ENCODE assay signal across 17 cellular contexts in the genomic region with DNA sequence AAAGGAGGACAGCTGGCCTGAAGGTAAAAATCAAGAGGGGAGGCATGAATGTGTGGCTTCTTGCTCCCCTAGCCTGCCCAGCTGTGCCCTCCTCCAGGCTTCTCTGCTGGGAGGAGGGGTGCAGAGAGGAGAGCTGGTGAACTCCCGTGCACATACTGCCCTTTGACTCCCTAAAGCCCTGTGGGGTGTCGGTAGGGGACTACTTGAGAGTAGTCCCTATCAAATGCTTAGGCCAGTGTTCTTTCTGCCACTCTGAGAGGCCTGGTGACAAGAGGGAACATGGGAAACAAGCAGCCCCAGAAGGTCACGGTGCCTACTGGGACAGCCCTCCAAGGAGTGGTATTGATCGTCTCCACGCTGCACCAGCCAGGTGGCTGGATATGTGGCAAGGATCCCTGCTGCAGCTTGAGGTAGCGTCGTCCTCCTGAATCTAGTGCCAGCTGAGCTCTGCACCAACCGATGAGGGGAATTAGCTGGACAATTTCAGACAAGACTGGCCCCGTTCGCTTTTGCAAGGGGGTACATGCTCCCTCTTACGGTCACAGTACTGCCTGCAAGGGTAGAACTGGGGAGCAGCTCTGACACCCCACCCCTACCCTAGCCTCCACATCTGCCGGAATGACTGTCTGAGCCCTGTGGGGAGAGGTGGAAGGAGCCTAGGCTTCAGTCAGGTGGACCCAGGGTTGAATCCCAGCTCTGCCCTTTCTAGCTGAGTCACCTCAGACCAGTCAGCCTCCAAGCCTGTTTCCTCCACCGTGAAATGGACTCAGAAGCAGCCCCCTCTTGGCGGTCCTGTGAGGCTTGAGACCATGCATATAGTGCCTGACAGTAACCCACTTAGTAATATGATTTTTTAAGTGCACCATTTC. TPM values are rescaled to one million over a fixed set of nuclear protein-coding genes. Genes with fewer than 3 reads are reported as not detected.
A peak's percentile ranks its signal among the peaks of the same experiment; 100 is the strongest.
DNase-seq lines count a peak whose midpoint lies in the region; ATAC-seq, FAIRE-seq and TF ChIP-seq lines count a peak whose summit lies in the region.
"Had no signal": no experiment of that assay in that cellular context is flagged by ENCODE, and none has a peak within 500 bp of the region (broad histone marks: within the 10 kb centered on the region; RNA-seq: fewer than 3 reads in every experiment).

No MANE protein-coding gene starts in this region.

- H2BK12ac ChIP-seq in neuronal stem cell (ENCODE audit: low read length), result no peak overlapping the region

- ATAC-seq in upper lobe of left lung (ENCODE audit: low FRiP score in 2 of 2) (no peak), HG03469 (IDR thresholded peaks at IDR 0.05; ENCODE audit: unreplicated experiment) (no peak)

- H2BK120ac ChIP-seq in neuronal stem cell (ENCODE audit: low read depth, low read length), result no peak overlapping the region

- TF ChIP-seq EP300 in upper lobe of left lung (IDR thresholded peaks at IDR 0.05), result no peak

- intact Hi-C loops in ascending aorta (cut with DNase I), result loop anchor here (10.0 kb wide), 1 partner anchor 680 kb away; no protein-coding TSS in a partner anchor
- intact Hi-C loops in endothelial cell of umbilical vein (cut with micrococcal nuclease), result loop anchor here (1.0 kb wide), 1 partner anchor 27 kb away; no protein-coding TSS in a partner anchor

- H4K8ac ChIP-seq in neuronal stem cell (ENCODE audit: low read depth, low read length), result no peak overlapping the region

- BruUV-seq in endothelial cell of umbilical vein (replicated peaks; lab: Mats Ljungman, UMichigan), result no TSS peak

- no peak overlapping the region for H3K14ac ChIP-seq in neuronal stem cell (ENCODE audit: low read length)

- no peak overlapping the region for H4K91ac ChIP-seq in neuronal stem cell (ENCODE audit: low read depth, low read length, poor library complexity)

- H3K79me2 ChIP-seq in endothelial cell of umbilical vein (ENCODE audit: control insufficient read depth, insufficient read depth, low read length), result no peaks in the 10 kb centered on the region

- dilution Hi-C loops in endothelial cell of umbilical vein (cut with MboI; ENCODE audit: extremely low pct_ligation_motif_present, low sequenced_read_pairs), result no loop called here

- H2AFZ ChIP-seq in endothelial cell of umbilical vein (ENCODE audit: low read depth, low read length) (no peak overlapping the region), neuronal stem cell (ENCODE audit: low read length) (no peak overlapping the region)

- no CpG with 5 or more reads among the region's 14 CpGs for WGBS in neuronal stem cell (ENCODE audit: extremely low coverage in 2 of 2, insufficient read length in 2 of 2, insufficient replicate concordance in 1 of 2), 2 donors
- 84 to 89% methylated on average over 13 to 14 of the region's 14 CpGs for WGBS in upper lobe of left lung, 2 donors

- H3K27ac ChIP-seq in ascending aorta (peak overlapping the region; percentile 99), endothelial cell of umbilical vein (ENCODE audit: insufficient read depth, low read depth, low read length) (peak overlapping the region; percentile 0), neuronal stem cell (replicated peaks; ENCODE audit: low read length) (no peak overlapping the region), upper lobe of left lung (peak overlapping the region in 3 of 4 donors; percentile 65 to 84 (median 81))
- H3K27ac ChIP-seq: HL-60, KMS-11 had no signal

- H3K79me1 ChIP-seq in neuronal stem cell (ENCODE audit: low read depth, low read length), result no peaks in the 10 kb centered on the region

- H3K18ac ChIP-seq in neuronal stem cell (ENCODE audit: low read length), result peak overlapping the region; percentile 83

- H3K23ac ChIP-seq in neuronal stem cell (ENCODE audit: low read depth, low read length, poor library complexity), result no peak overlapping the region

- H3K9ac ChIP-seq in endothelial cell of umbilical vein (replicated peaks; ENCODE audit: extremely low read depth, insufficient read depth, low read length), result no peak overlapping the region
- H3K9ac ChIP-seq in neuronal stem cell (ENCODE audit: low read depth, low read length, poor library complexity), result peak overlapping the region; percentile 40
- H3K9ac ChIP-seq: KMS-11 had no signal

- POLR2A ChIA-PET in endothelial cell of umbilical vein (lab: Charles Lee), result interaction anchor here (1.2 kb wide), 1 partner anchor 17 kb away, joined by 3 read pairs; a partner anchor contains a TSS

- H3K4me3 ChIP-seq in ascending aorta (no peak overlapping the region), endothelial cell of umbilical vein (replicated peaks in 1 of 3; ENCODE audit: insufficient read depth in 1 of 3, low read depth in 1 of 3, low read length in 3 of 3) (no peak overlapping the region), neuronal stem cell (ENCODE audit: low read length in 2 of 2) (no peak overlapping the region), upper lobe of left lung (no peak overlapping the region)

- H3K4ac ChIP-seq in neuronal stem cell (ENCODE audit: low read length), result no peak overlapping the region

- H2BK5ac ChIP-seq in neuronal stem cell (ENCODE audit: low read length), result no peak overlapping the region

- TF ChIP-seq CTCF in ascending aorta (IDR thresholded peaks at IDR 0.05) (no peak), endothelial cell of umbilical vein (IDR thresholded peaks at IDR 0.05; ENCODE audit: extremely low read depth in 1 of 2, insufficient read depth in 1 of 2, low read depth in 1 of 2, low read length in 2 of 2) (no peak), upper lobe of left lung (IDR thresholded peaks at IDR 0.05) (no peak)

- peaks cover 32 to 60% of the 10 kb centered on the region in 2 donors for H3K4me1 ChIP-seq in ascending aorta
- H3K4me1 ChIP-seq in endothelial cell of umbilical vein (ENCODE audit: control insufficient read depth, extremely low read depth, insufficient read depth, low read length), result peaks cover 40% of the 10 kb centered on the region
- H3K4me1 ChIP-seq in neuronal stem cell (ENCODE audit: control insufficient read depth in 2 of 2, insufficient read depth in 1 of 2, low read depth in 1 of 2, low read length in 2 of 2), result peaks cover 17 to 26% of the 10 kb centered on the region in 2 donors
- peaks cover 22 to 25% (median 24%) of the 10 kb centered on the region in 4 donors for H3K4me1 ChIP-seq in upper lobe of left lung

- CTCF ChIA-PET in endothelial cell of umbilical vein (lab: Charles Lee), result interaction anchor here (1.2 to 8.0 kb wide), 7 partner anchors 8 to 36 kb away, joined by 3 to 43 read pairs (median 13); a partner anchor contains a TSS

- DNase-seq in ascending aorta (ENCODE audit: low spot score in 2 of 2) (peak in 1 of 2 donors; percentile 61), endothelial cell of umbilical vein (ENCODE audit: low read depth, low spot score) (peak; percentile 81), neuronal stem cell (ENCODE audit: low spot score) (no peak), upper lobe of left lung (no peak), activated gamma-delta T cell (lab: John Stamatoyannopoulos, UW) (no peak)
- DNase-seq in activated CD4-positive, CD25-positive, alpha-beta regulatory T cell (lab: John Stamatoyannopoulos, UW), result no peak
- DNase-seq: activated CD4-positive, alpha-beta T cell treated with anti-CD3 and anti-CD28 coated beads for 48 hours; activated naive CD4-positive, alpha-beta T cell treated with anti-CD3 and anti-CD28 coated beads, Interleukin-2, amount 10 ng/mL, durations not matched to agents 7 days and 5 days; effector memory CD4-positive, alpha-beta T cell; mammary epithelial cell; NCI-H1105 treated with DMSO at 0.1 percent for 48 hours; NCI-H345; SHP77 had no signal

- H2AK5ac ChIP-seq in neuronal stem cell (ENCODE audit: low read depth, low read length), result peak overlapping the region; percentile 64

- H3K4me2 ChIP-seq in endothelial cell of umbilical vein (ENCODE audit: insufficient read depth, low read length) (peak overlapping the region; percentile 3), neuronal stem cell (ENCODE audit: insufficient read depth, low read length, poor library complexity, severe bottlenecking) (no peak overlapping the region)
- H3K4me2 ChIP-seq: KMS-11 had no signal

- H3K9me3 ChIP-seq in ascending aorta, result no peaks in the 10 kb centered on the region
- H3K9me3 ChIP-seq in endothelial cell of umbilical vein (replicated peaks; ENCODE audit: control insufficient read depth, insufficient read depth, low read length), result no peaks in the 10 kb centered on the region
- no peaks in the 10 kb centered on the region for H3K9me3 ChIP-seq in neuronal stem cell (replicated peaks in 1 of 2; ENCODE audit: control insufficient read depth in 2 of 2, insufficient read depth in 1 of 2, low read depth in 1 of 2, low read length in 2 of 2)
- no peaks in the 10 kb centered on the region for H3K9me3 ChIP-seq in upper lobe of left lung

- TF ChIP-seq POLR2A in endothelial cell of umbilical vein (IDR thresholded peaks at IDR 0.05; ENCODE audit: low read depth, low read length), result no peak
- no peak for TF ChIP-seq POLR2A in upper lobe of left lung (IDR thresholded peaks at IDR 0.05)

- FAIRE-seq in endothelial cell of umbilical vein (lab: Jason Lieb, UNC), result no peak
- FAIRE-seq: GM18507 had no signal

- H3K27me3 ChIP-seq in ascending aorta, result no peaks in the 10 kb centered on the region
- no peaks in the 10 kb centered on the region for H3K27me3 ChIP-seq in endothelial cell of umbilical vein (ENCODE audit: control insufficient read depth in 2 of 2, insufficient read depth in 2 of 2, low read length in 2 of 2)
- H3K27me3 ChIP-seq in neuronal stem cell (ENCODE audit: control insufficient read depth in 3 of 3, insufficient read depth in 3 of 3, low read depth in 1 of 3, low read length in 3 of 3), result no peaks in the 10 kb centered on the region
- no peaks in the 10 kb centered on the region for H3K27me3 ChIP-seq in upper lobe of left lung

- H3K9me1 ChIP-seq in endothelial cell of umbilical vein (replicated peaks; ENCODE audit: control insufficient read depth, extremely low read depth, insufficient read depth, low read length), result no peaks in the 10 kb centered on the region

- no peaks in the 10 kb centered on the region for H4K20me1 ChIP-seq in endothelial cell of umbilical vein (replicated peaks; ENCODE audit: control insufficient read depth, extremely low read depth, insufficient read depth, low read length)

- peak overlapping the region; percentile 82 for H2BK15ac ChIP-seq in neuronal stem cell (ENCODE audit: low read length)

- H3K36me3 ChIP-seq in ascending aorta (no peaks in the 10 kb centered on the region), endothelial cell of umbilical vein (ENCODE audit: control insufficient read depth in 2 of 2, extremely low read depth in 1 of 2, insufficient read depth in 2 of 2, low read length in 2 of 2) (no peaks in the 10 kb centered on the region), neuronal stem cell (replicated peaks in 1 of 2; ENCODE audit: control insufficient read depth in 2 of 2, insufficient read depth in 2 of 2, low read length in 2 of 2) (peaks cover 0 to 18% of the 10 kb centered on the region in 2 donors), upper lobe of left lung (peaks cover 0 to 12% (median 6%) of the 10 kb centered on the region in 4 donors)

RNA-seq across cellular contexts. Expression of a gene that starts 17.1 kb away (rescaled TPM):
- 2,116 TPM for total RNA-seq in ascending aorta
- 2.4 and 3.8 TPM in 2 replicates for total RNA-seq in endothelial cell of umbilical vein
- polyA plus RNA-seq in endothelial cell of umbilical vein, result 7.5 and 8.8 TPM in 2 replicates
- 4.8 and 8.3 TPM in 2 replicates for polyA plus RNA-seq in endothelial cell of umbilical vein (2011; cell fraction: cytosol; rRNA removed)
- 5.8 and 6.9 TPM in 2 replicates for polyA plus RNA-seq in endothelial cell of umbilical vein (2011; cell fraction: nucleus; rRNA removed)
- polyA plus RNA-seq in endothelial cell of umbilical vein (2012), result 7.9 and 12.5 TPM in 2 replicates
- polyA minus RNA-seq in endothelial cell of umbilical vein, result 0.70 and 1.3 TPM in 2 replicates
- not detected for polyA minus RNA-seq in endothelial cell of umbilical vein (2011; cell fraction: cytosol; rRNA and poly(A)+ RNA removed)
- polyA minus RNA-seq in endothelial cell of umbilical vein (2011; cell fraction: nucleus; rRNA and poly(A)+ RNA removed), result 1.9 and 4.9 TPM in 2 replicates
- polyA plus RNA-seq in neuronal stem cell (2013, experiment 1 of 2), result 3.5 TPM
- polyA plus RNA-seq in neuronal stem cell (2013, experiment 2 of 2), result 4.2 TPM
- 100 to 1,000 TPM in 4 of 6 donors, 10 to 100 TPM in 2; 83.2 to 255 (median 168) TPM for total RNA-seq in upper lobe of left lung
- total RNA-seq: mammary epithelial cell had no signal
- polyA plus RNA-seq: mammary epithelial cell had no signal

RNA-seq across cellular contexts. Expression of a gene that starts 44.7 kb away (rescaled TPM):
- total RNA-seq in ascending aorta (19.1 TPM), endothelial cell of umbilical vein (32.3 and 34.7 TPM in 2 replicates), upper lobe of left lung (10 to 100 TPM; 23.9 to 60.8 (median 27.6) TPM)
- polyA plus RNA-seq in endothelial cell of umbilical vein, result 23.0 and 28.0 TPM in 2 replicates
- 32.3 and 34.3 TPM in 2 replicates for polyA plus RNA-seq in endothelial cell of umbilical vein (2011; cell fraction: cytosol; rRNA removed)
- polyA plus RNA-seq in endothelial cell of umbilical vein (2011; cell fraction: nucleus; rRNA removed), result 30.4 and 31.7 TPM in 2 replicates
- polyA plus RNA-seq in endothelial cell of umbilical vein (2012), result 27.8 and 34.4 TPM in 2 replicates
- polyA minus RNA-seq in endothelial cell of umbilical vein, result 17.7 and 22.7 TPM in 2 replicates
- 2.2 TPM for polyA minus RNA-seq in endothelial cell of umbilical vein (2011; cell fraction: cytosol; rRNA and poly(A)+ RNA removed)
- 11.3 and 14.6 TPM in 2 replicates for polyA minus RNA-seq in endothelial cell of umbilical vein (2011; cell fraction: nucleus; rRNA and poly(A)+ RNA removed)
- 15.5 TPM for polyA plus RNA-seq in neuronal stem cell (2013, experiment 1 of 2)
- polyA plus RNA-seq in neuronal stem cell (2013, experiment 2 of 2), result 14.1 TPM

Comparison
In these comparisons a context has a peak if more than half of its experiments do, and no peak if none do; other contexts are left out.
1. RNA of a gene that starts 17.1 kb away (total RNA-seq): 2,116 TPM in ascending aorta (single experiment) and 83.2 to 255 TPM in upper lobe of left lung; 2.4 to 3.8 TPM in endothelial cell of umbilical vein; every median in the first group is over 10 times any median in the second.